ENCODE assay signal across 1 cellular context in the genomic region with DNA sequence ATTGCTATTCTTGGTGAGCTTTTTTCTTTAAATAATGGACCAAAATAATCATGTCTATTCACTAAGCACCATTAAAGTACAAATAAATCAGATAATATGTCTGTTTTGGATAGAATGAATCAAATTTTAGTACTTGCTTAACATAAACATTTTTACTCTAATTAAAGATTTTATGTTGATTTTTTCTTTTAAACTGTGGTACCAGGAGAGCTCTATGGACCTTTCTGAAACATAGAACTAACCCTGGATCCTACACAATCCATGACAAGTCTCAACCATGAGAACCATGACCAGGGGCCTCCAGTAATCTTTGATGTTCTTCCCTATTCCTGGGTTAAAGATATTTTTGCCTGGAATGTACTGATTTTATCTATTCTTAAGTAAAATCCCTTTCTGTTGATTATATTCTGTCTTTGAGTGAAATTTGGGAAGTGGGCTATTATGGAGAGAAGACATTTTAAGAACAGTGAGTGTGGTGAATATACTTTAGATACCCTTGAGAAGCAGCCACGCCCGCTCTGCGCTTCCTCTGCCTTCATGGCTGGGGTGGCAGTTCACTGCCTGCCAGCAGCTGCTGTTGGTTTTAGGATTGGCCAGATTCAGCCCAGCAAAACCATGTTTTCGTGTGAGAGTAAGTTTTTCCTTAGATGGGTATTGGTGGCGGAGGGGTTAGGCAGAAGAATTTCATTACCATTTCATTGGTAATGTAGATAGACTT.
TF ChIP-seq lines count a peak whose summit lies in the region.

No MANE protein-coding gene starts in this region.

TF ChIP-seq in GM12878, 131 proteins besides CTCF, POLR2A, EP300 and RAD21:
- TF ChIP-seq STAT3 (IDR thresholded peaks at IDR 0.05; ENCODE audit: low read depth, low read length) = no peak
- TF ChIP-seq, protein P1, sequence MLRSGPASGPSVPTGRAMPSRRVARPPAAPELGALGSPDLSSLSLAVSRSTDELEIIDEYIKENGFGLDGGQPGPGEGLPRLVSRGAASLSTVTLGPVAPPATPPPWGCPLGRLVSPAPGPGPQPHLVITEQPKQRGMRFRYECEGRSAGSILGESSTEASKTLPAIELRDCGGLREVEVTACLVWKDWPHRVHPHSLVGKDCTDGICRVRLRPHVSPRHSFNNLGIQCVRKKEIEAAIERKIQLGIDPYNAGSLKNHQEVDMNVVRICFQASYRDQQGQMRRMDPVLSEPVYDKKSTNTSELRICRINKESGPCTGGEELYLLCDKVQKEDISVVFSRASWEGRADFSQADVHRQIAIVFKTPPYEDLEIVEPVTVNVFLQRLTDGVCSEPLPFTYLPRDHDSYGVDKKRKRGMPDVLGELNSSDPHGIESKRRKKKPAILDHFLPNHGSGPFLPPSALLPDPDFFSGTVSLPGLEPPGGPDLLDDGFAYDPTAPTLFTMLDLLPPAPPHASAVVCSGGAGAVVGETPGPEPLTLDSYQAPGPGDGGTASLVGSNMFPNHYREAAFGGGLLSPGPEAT (IDR thresholded peaks at IDR 0.05; ENCODE audit: low read depth) = 0 out of 2 replicates have a peak, but pooled peaks have one; percentile 6
